Comparison of ENCODE assay signal across 8 cellular contexts in the genomic region with DNA sequence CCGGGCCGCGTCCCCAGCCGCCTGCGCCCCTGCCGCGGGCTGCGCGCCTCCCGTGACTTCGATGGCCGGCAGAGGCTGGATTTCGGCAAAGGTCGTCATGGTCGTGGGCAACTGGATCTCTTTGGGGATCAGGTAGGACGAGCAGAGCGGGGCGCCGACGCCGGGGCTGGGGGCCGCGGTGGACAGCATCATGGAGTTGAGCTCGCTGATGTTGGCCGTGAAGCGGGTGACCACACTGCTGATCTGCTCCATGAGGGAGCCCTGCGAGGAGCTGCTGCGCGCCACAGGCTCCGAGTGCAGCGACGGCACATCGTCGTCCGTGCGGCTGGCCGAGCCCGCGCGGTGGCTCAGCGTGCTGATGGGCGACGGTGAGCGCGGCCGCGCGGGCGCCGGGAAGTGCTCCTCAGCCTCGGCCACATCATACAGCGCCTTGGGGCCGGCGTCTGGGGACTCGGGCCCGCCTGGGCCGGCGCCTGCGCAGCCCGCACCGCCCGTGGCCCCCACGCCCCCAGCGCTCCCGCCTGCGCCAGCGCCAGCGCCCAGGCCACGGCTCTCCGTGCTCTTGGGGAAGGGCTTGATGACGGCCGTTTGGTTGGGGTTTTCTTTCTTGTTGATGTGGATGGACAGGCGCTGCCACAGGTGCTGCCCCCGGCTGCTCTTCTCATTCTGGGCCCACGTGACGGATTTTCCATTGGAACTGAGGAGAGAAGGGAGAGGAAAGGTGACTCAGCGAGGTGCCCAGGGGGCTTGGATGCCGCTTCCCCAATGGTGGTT.
DNase-seq lines count a peak whose midpoint lies in the region; ATAC-seq and TF ChIP-seq lines count a peak whose summit lies in the region.

No MANE protein-coding gene starts in this region.

- peaks cover 0 to 2% of the 10 kb centered on the region in 2 donors for H3K4me1 ChIP-seq in ascending aorta

- peaks cover 38% of the 10 kb centered on the region for H3K36me3 Mint-ChIP-seq in Calu3 (ENCODE audit: insufficient read depth, unreplicated experiment)
- no peaks in the 10 kb centered on the region for H3K36me3 Mint-ChIP-seq in stimulated activated effector memory CD8-positive, alpha-beta T cell treated with anti-CD3 and anti-CD28 coated beads, Interleukin-12 subunit alpha, Interleukin-12 subunit beta, amount 100 ng/mL, for 72 hours

- intact Hi-C loops in Calu3 (cut with micrococcal nuclease; ENCODE audit: unreplicated experiment) = loop anchor here (1.0 to 10.0 kb wide), 3 partner anchors 27 to 192 kb away; no protein-coding TSS in a partner anchor
- intact Hi-C loops in ascending aorta (cut with DNase I) = no loop called here

- peaks cover 19% of the 10 kb centered on the region for H3K4me1 Mint-ChIP-seq in Calu3 (ENCODE audit: low read depth, unreplicated experiment)
- peaks cover 17% of the 10 kb centered on the region for H3K4me1 Mint-ChIP-seq in stimulated activated effector memory CD8-positive, alpha-beta T cell treated with anti-CD3 and anti-CD28 coated beads, Interleukin-12 subunit alpha, Interleukin-12 subunit beta, amount 100 ng/mL, for 72 hours

- CTCF ChIA-PET in Calu3 (lab: Charles Lee) = no interaction called here

- H3K9me3 Mint-ChIP-seq in Calu3 (ENCODE audit: low read depth, unreplicated experiment) = no peaks in the 10 kb centered on the region
- H3K9me3 Mint-ChIP-seq in stimulated activated effector memory CD8-positive, alpha-beta T cell treated with anti-CD3 and anti-CD28 coated beads, Interleukin-12 subunit alpha, Interleukin-12 subunit beta, amount 100 ng/mL, for 72 hours = no peaks in the 10 kb centered on the region

- peak overlapping the region; percentile 62 to 63 for H3K4me3 ChIP-seq in ascending aorta

- no peaks in the 10 kb centered on the region for H3K27me3 ChIP-seq in ascending aorta

- peak overlapping the region; percentile 83 for H3K4me3 Mint-ChIP-seq in Calu3 (ENCODE audit: low read depth, unreplicated experiment)
- H3K4me3 Mint-ChIP-seq in stimulated activated effector memory CD8-positive, alpha-beta T cell treated with anti-CD3 and anti-CD28 coated beads, Interleukin-12 subunit alpha, Interleukin-12 subunit beta, amount 100 ng/mL, for 72 hours = peak overlapping the region; percentile 66

- peak; percentile 56 for DNase-seq in Calu3
- DNase-seq in ascending aorta (ENCODE audit: low spot score in 2 of 2) = peak in 1 of 2 donors; percentile 61
- DNase-seq in iris pigment epithelial cell (ENCODE audit: low read depth) = peak; percentile 18
- DNase-seq in stimulated activated effector memory CD8-positive, alpha-beta T cell treated with anti-CD3 and anti-CD28 coated beads, Interleukin-12 subunit alpha, Interleukin-12 subunit beta, amount 100 ng/mL, for 72 hours (ENCODE audit: low spot score in 2 of 2) = peak; percentile 15 to 56
- DNase-seq in SK-N-DZ (ENCODE audit: low spot score) = no peak
- DNase-seq in stimulated activated naive CD4-positive, alpha-beta T cell treated with Interleukin-2 at 50 U/mL for 16 hours (lab: John Stamatoyannopoulos, UW) = no peak

- H3K27ac ChIP-seq in ascending aorta = no peak overlapping the region

- no peak for TF ChIP-seq CTCF in Calu3 (IDR thresholded peaks at IDR 0.05; ENCODE audit: unreplicated experiment)
- TF ChIP-seq CTCF in ascending aorta (IDR thresholded peaks at IDR 0.05) = no peak

- H3K27ac Mint-ChIP-seq in Calu3 (ENCODE audit: unreplicated experiment) = peak overlapping the region; percentile 98
- H3K27ac Mint-ChIP-seq in stimulated activated effector memory CD8-positive, alpha-beta T cell treated with anti-CD3 and anti-CD28 coated beads, Interleukin-12 subunit alpha, Interleukin-12 subunit beta, amount 100 ng/mL, for 72 hours = no peak overlapping the region

- no peaks in the 10 kb centered on the region for H3K36me3 ChIP-seq in ascending aorta

- no peaks in the 10 kb centered on the region for H3K9me3 ChIP-seq in ascending aorta

- ATAC-seq in HG02870 (IDR thresholded peaks at IDR 0.05; ENCODE audit: unreplicated experiment) = peak; percentile 65
- ATAC-seq in stimulated activated effector memory CD8-positive, alpha-beta T cell treated with anti-CD3 and anti-CD28 coated beads, Interleukin-12 subunit alpha, Interleukin-12 subunit beta, amount 100 ng/mL, for 72 hours = peak; percentile 93
- ATAC-seq in HG02938 (IDR thresholded peaks at IDR 0.05; ENCODE audit: unreplicated experiment) = no peak

- no TSS peak for BruUV-seq in Calu3 (replicated peaks; lab: Mats Ljungman, UMichigan)

- no peaks in the 10 kb centered on the region for H3K27me3 Mint-ChIP-seq in Calu3 (ENCODE audit: unreplicated experiment)

Comparison
In these comparisons a context has a peak if more than half of its experiments do, and no peak if none do; other contexts are left out.
1. DNase-seq: peak in Calu3 (single experiment), iris pigment epithelial cell (single experiment) and stimulated activated effector memory CD8-positive, alpha-beta T cell treated with anti-CD3 and anti-CD28 coated beads, Interleukin-12 subunit alpha, Interleukin-12 subunit beta, amount 100 ng/mL, for 72 hours (2 of 2); none in SK-N-DZ (single experiment) and stimulated activated naive CD4-positive, alpha-beta T cell treated with Interleukin-2 at 50 U/mL for 16 hours (single experiment).